In genomic region chr12:67161322-67161918, GRCh38 we compare ENCODE assay signal across 8 cellular contexts.
DNase-seq lines count a peak whose midpoint lies in the region; ATAC-seq and TF ChIP-seq lines count a peak whose summit lies in the region.

No MANE protein-coding gene starts in this region.

- H3F3A ChIP-seq in Loucy (ENCODE audit: low read depth) = no peaks in the 10 kb centered on the region

- no peaks in the 10 kb centered on the region for H3K4me1 Mint-ChIP-seq in activated CD8-positive, alpha-beta memory T cell treated with anti-CD3 and anti-CD28 coated beads, Interleukin-2, amount 10 ng/mL, durations not matched to agents 7 days and 5 days

- no peaks in the 10 kb centered on the region for H3K36me3 Mint-ChIP-seq in activated CD8-positive, alpha-beta memory T cell treated with anti-CD3 and anti-CD28 coated beads, Interleukin-2, amount 10 ng/mL, durations not matched to agents 7 days and 5 days

- no peak overlapping the region for H3K4me2 ChIP-seq in Loucy (ENCODE audit: low read depth, low read length, poor library complexity, severe bottlenecking)

- no peaks in the 10 kb centered on the region for H3K9me3 Mint-ChIP-seq in activated CD8-positive, alpha-beta memory T cell treated with anti-CD3 and anti-CD28 coated beads, Interleukin-2, amount 10 ng/mL, durations not matched to agents 7 days and 5 days (ENCODE audit: low read depth)

- H2AFZ ChIP-seq in Loucy (ENCODE audit: low read length) = no peak overlapping the region

- no peaks in the 10 kb centered on the region for H3K36me3 ChIP-seq in Loucy (ENCODE audit: insufficient read depth, low read length)

- no peaks in the 10 kb centered on the region for H3K9me3 ChIP-seq in Loucy (ENCODE audit: insufficient read depth, low read depth, low read length)

- no peaks in the 10 kb centered on the region for H3K27me3 ChIP-seq in Loucy (ENCODE audit: insufficient read depth, low read length, poor library complexity, severe bottlenecking)

- H3K9me2 ChIP-seq in Loucy (replicated peaks; ENCODE audit: low read depth, low read length) = no peaks in the 10 kb centered on the region

- ATAC-seq in activated CD8-positive, alpha-beta memory T cell treated with anti-CD3 and anti-CD28 coated beads, Interleukin-2, amount 10 ng/mL, durations not matched to agents 7 days and 5 days = no peak

- no peaks in the 10 kb centered on the region for H4K20me1 ChIP-seq in Loucy (ENCODE audit: insufficient read depth, low read length, poor library complexity, severe bottlenecking)

- DNase-seq in NCI-H2029 (lab: John Stamatoyannopoulos, UW) (peak; percentile 22), NCI-H2029 treated with DMSO at 0.1 percent for 48 hours (lab: John Stamatoyannopoulos, UW) (no peak), GM20000 (ENCODE audit: low spot score) (peak; percentile 41), glomerular visceral epithelial cell (ENCODE audit: extremely low spot score) (peak; percentile 23), DMS153 (lab: John Stamatoyannopoulos, UW) (no peak)
- peak; percentile 57 for DNase-seq in activated CD8-positive, alpha-beta memory T cell treated with anti-CD3 and anti-CD28 coated beads, Interleukin-2, amount 10 ng/mL, durations not matched to agents 7 days and 5 days
- DNase-seq in stimulated activated CD4-positive, alpha-beta T cell treated with anti-CD3 and anti-CD28 coated beads, Interleukin-1b, Interleukin-23, amount 100 ng/mL, for 24 hours (ENCODE audit: low read depth in 4 of 4, low spot score in 1 of 4) = peak in 3 of 4 experiments; percentile 4 to 26 (median 6)

- H3K4me3 ChIP-seq in Loucy (ENCODE audit: low read length, poor library complexity, severe bottlenecking) = no peak overlapping the region

- H3K4me3 Mint-ChIP-seq in activated CD8-positive, alpha-beta memory T cell treated with anti-CD3 and anti-CD28 coated beads, Interleukin-2, amount 10 ng/mL, durations not matched to agents 7 days and 5 days = no peak overlapping the region

- no peaks in the 10 kb centered on the region for H3K79me2 ChIP-seq in Loucy (ENCODE audit: insufficient read depth, low read length)

- no peak overlapping the region for H3K9ac ChIP-seq in Loucy (ENCODE audit: low read depth, low read length, poor library complexity, severe bottlenecking)

- no peak overlapping the region for H3K27ac Mint-ChIP-seq in activated CD8-positive, alpha-beta memory T cell treated with anti-CD3 and anti-CD28 coated beads, Interleukin-2, amount 10 ng/mL, durations not matched to agents 7 days and 5 days

- peak; percentile 16 for TF ChIP-seq CTCF in GM20000 (IDR thresholded peaks at IDR 0.05; ENCODE audit: extremely low read depth, missing control alignments)
- TF ChIP-seq CTCF in Loucy (conservative IDR thresholded peaks at IDR 0.05; ENCODE audit: low read length) = peak; percentile 82

- no peaks in the 10 kb centered on the region for H3K4me1 ChIP-seq in Loucy (ENCODE audit: insufficient read depth, low read length, poor library complexity, severe bottlenecking)

- H3K27me3 Mint-ChIP-seq in activated CD8-positive, alpha-beta memory T cell treated with anti-CD3 and anti-CD28 coated beads, Interleukin-2, amount 10 ng/mL, durations not matched to agents 7 days and 5 days = peaks cover 14% of the 10 kb centered on the region

- CTCF ChIA-PET in activated CD8-positive, alpha-beta memory T cell treated with anti-CD3 and anti-CD28 coated beads, Interleukin-2, amount 10 ng/mL, durations not matched to agents 7 days and 5 days (lab: Charles Lee) = interaction anchor here (0.6 to 1.6 kb wide), 8 partner anchors 9 to 781 kb away, joined by 3 to 10 read pairs (median 4); partner anchors contain the start of gene CAND1

Comparison
In these comparisons a context has a peak if more than half of its experiments do, and no peak if none do; other contexts are left out.
1. DNase-seq: peak in NCI-H2029 (single experiment), GM20000 (single experiment), activated CD8-positive, alpha-beta memory T cell treated with anti-CD3 and anti-CD28 coated beads, Interleukin-2, amount 10 ng/mL, durations not matched to agents 7 days and 5 days (single experiment), glomerular visceral epithelial cell (single experiment) and stimulated activated CD4-positive, alpha-beta T cell treated with anti-CD3 and anti-CD28 coated beads, Interleukin-1b, Interleukin-23, amount 100 ng/mL, for 24 hours (3 of 4); none in NCI-H2029 treated with DMSO at 0.1 percent for 48 hours (single experiment) and DMS153 (single experiment).